2 cellular contexts compared by ENCODE assay signal in genomic region chr12:22180699-22181098, GRCh38.
TF ChIP-seq lines count a peak whose summit lies in the region.

No MANE protein-coding gene starts in this region.

TF ChIP-seq in GM23338, 12 proteins besides CTCF, POLR2A, EP300 and RAD21:
- no peak for TF ChIP-seq CREB1 (CRISPR knock-in tag; IDR thresholded peaks at IDR 0.05; ENCODE audit: low read depth)
- TF ChIP-seq NANOG (IDR thresholded peaks at IDR 0.05; ENCODE audit: borderline replicate concordance): no peak
- TF ChIP-seq ETS1 (IDR thresholded peaks at IDR 0.05): no peak
- no peak for TF ChIP-seq STAT1 (IDR thresholded peaks at IDR 0.05; ENCODE audit: unreplicated experiment)
- TF ChIP-seq EZH2 (IDR thresholded peaks at IDR 0.05; ENCODE audit: low read depth, unreplicated experiment): no peak
- TF ChIP-seq POLR2AphosphoS5 (IDR thresholded peaks at IDR 0.05; ENCODE audit: low read depth): no peak
- TF ChIP-seq EZH2phosphoT487 (IDR thresholded peaks at IDR 0.05; ENCODE audit: unreplicated experiment): no peak
- TF ChIP-seq ZNF114 (CRISPR knock-in tag; IDR thresholded peaks at IDR 0.05): no peak
- TF ChIP-seq JUNB (IDR thresholded peaks at IDR 0.05; ENCODE audit: unreplicated experiment): no peak
- no peak for TF ChIP-seq ZNF331 (CRISPR knock-in tag; IDR thresholded peaks at IDR 0.05; ENCODE audit: low read depth)
- TF ChIP-seq ZNF462 (CRISPR knock-in tag; IDR thresholded peaks at IDR 0.05): no peak
- no peak for TF ChIP-seq REST (IDR thresholded peaks at IDR 0.05; ENCODE audit: unreplicated experiment)

TF ChIP-seq in H1, 55 proteins besides CTCF, POLR2A, EP300 and RAD21:
- TF ChIP-seq NANOG (IDR thresholded peaks at IDR 0.05; ENCODE audit: insufficient read depth, low read depth, low read length, poor library complexity, severe bottlenecking) (no peak), BACH1 (IDR thresholded peaks at IDR 0.05; ENCODE audit: low read length) (no peak), EZH2 (IDR thresholded peaks at IDR 0.05; ENCODE audit: low read depth, low read length, severe bottlenecking) (no peak), JUND (IDR thresholded peaks at IDR 0.05; ENCODE audit: low read length) (no peak), SAP30 (IDR thresholded peaks at IDR 0.05; ENCODE audit: insufficient read depth, insufficient replicate concordance, low read length) (no peak), PHF8 (conservative IDR thresholded peaks at IDR 0.05; ENCODE audit: low read depth, low read length) (no peak), TEAD4 (IDR thresholded peaks at IDR 0.05; ENCODE audit: low read depth, low read length) (no peak), GTF2F1 (IDR thresholded peaks at IDR 0.05; ENCODE audit: borderline replicate concordance, low read depth, low read length) (no peak), E2F6 (IDR thresholded peaks at IDR 0.05) (no peak), SIN3A (conservative IDR thresholded peaks at IDR 0.05 in 1 of 2, IDR thresholded peaks at IDR 0.05 in 1 of 2; ENCODE audit: low read depth in 1 of 2, low read length in 2 of 2) (no peak), ATF2 (IDR thresholded peaks at IDR 0.05; ENCODE audit: low read length) (no peak), CBX5 (IDR thresholded peaks at IDR 0.05; ENCODE audit: low read depth, low read length) (no peak), MAFK (IDR thresholded peaks at IDR 0.05; ENCODE audit: low read depth, low read length) (no peak)
